Comparison of ENCODE assay signal across 30 cellular contexts in genomic region chr12:10732554-10732953, GRCh38. TPM values are rescaled to one million over a fixed set of nuclear protein-coding genes. Genes with fewer than 3 reads are reported as not detected.
"Had no signal": no experiment of that assay in that cellular context is flagged by ENCODE, and none has a peak within 500 bp of the region (broad histone marks: within the 10 kb centered on the region; RNA-seq: fewer than 3 reads in every experiment).

No MANE protein-coding gene starts in this region.

- H3K27ac ChIP-seq: adrenal gland, Peyer's patch, SJSA1, WERI-Rb-1 had no signal

- H3K36me3 ChIP-seq: adrenal gland, MG63, Peyer's patch, SJSA1, WERI-Rb-1 had no signal

- ATAC-seq: activated CD8-positive, alpha-beta T cell treated with anti-CD3 and anti-CD28 coated beads for 36 hours; activated naive CD4-positive, alpha-beta T cell treated with anti-CD3 and anti-CD28 coated beads, Interleukin-2, amount 50 U/mL, for 72 hours; PC-3 had no signal

- H3K9me3 ChIP-seq: adrenal gland, MG63, Peyer's patch, SJSA1 had no signal

- H3K4me1 ChIP-seq: adrenal gland, Peyer's patch, SJSA1 had no signal

- H3K27me3 ChIP-seq: adrenal gland, MG63, Peyer's patch had no signal

- DNase-seq: activated CD4-positive, alpha-beta T cell treated with anti-CD3 and anti-CD28 coated beads for 1 hour; activated CD4-positive, alpha-beta T cell treated with anti-CD3 and anti-CD28 coated beads for 48 hours; activated CD4-positive, alpha-beta T cell treated with anti-CD3 and anti-CD28 coated beads, Interleukin-2, amount 50 U/mL, for 4 hours; activated CD4-positive, CD25-positive, alpha-beta regulatory T cell; activated CD8-positive, alpha-beta T cell treated with anti-CD3 and anti-CD28 coated beads for 36 hours; activated gamma-delta T cell; activated naive CD4-positive, alpha-beta T cell treated with Interleukin-2 at 50 U/mL for 16 hours; activated T-cell treated with anti-CD3 and anti-CD28 coated beads, Interleukin-2, amount 50 U/mL, for 24 hours; adrenal gland; caudate nucleus; Kasumi-1; MG63; NCI-H1048; NCI-H1105 treated with DMSO at 0.1 percent for 48 hours; NCI-H1436; NCI-H1694; NCI-H1930; NCI-H345; NCI-H524 treated with DMSO at 0.1 percent for 48 hours; NCI-H748 treated with DMSO at 0.1 percent for 48 hours; NK-92 treated with Interleukin-12 subunit alpha and Interleukin-12 subunit beta, amount 100 ng/mL, for 24 hours; PC-3; Peyer's patch; RPMI8226; SHP77 treated with DMSO at 0.1 percent for 48 hours; T1000; WERI-Rb-1 had no signal

- H3K4me3 ChIP-seq: adrenal gland, MG63, Peyer's patch, SJSA1 had no signal

RNA-seq across cellular contexts. Expression of gene STYK1, which starts 58.7 kb away (rescaled TPM):
- total RNA-seq: activated T-helper 2 cell treated with anti-CD3 and anti-CD28 coated beads, Interferon-gamma antibody, Interleukin-2, Interleukin-4, amounts not matched to agents 10 μg/mL and 5 μg/mL and 100 μg/mL, durations not matched to agents 14 hours and 24 hours and 36 hours; adrenal gland had no signal
